In genomic region chr10:95537543-95537930, GRCh38 we compare ENCODE assay signal across 22 cellular contexts. TPM values are rescaled to one million over a fixed set of nuclear protein-coding genes. Genes with fewer than 3 reads are reported as not detected.
DNase-seq lines count a peak whose midpoint lies in the region; ATAC-seq and TF ChIP-seq lines count a peak whose summit lies in the region.
"Had no signal": no experiment of that assay in that cellular context is flagged by ENCODE, and none has a peak within 500 bp of the region (broad histone marks: within the 10 kb centered on the region; RNA-seq: fewer than 3 reads in every experiment).

No MANE protein-coding gene starts in this region.

- peak; percentile 74 for DNase-seq in M059J (ENCODE audit: low read depth)
- no peak for DNase-seq in caudate nucleus (lab: John Stamatoyannopoulos, UW)
- DNase-seq in lower lobe of right lung, result no peak
- no peak for DNase-seq in thoracic aorta (ENCODE audit: low spot score)
- DNase-seq in progenitor cell of endocrine pancreas (ENCODE audit: low spot score, unreplicated experiment), result no peak
- DNase-seq in NCI-H2081 (lab: John Stamatoyannopoulos, UW), result no peak
- no peak for DNase-seq in MM.1S
- DNase-seq: activated naive CD8-positive, alpha-beta T cell treated with anti-CD3 and anti-CD28 coated beads, Interleukin-2, amount 50 U/mL, for 24 hours; CD8-positive, alpha-beta T cell; DMS79; effector CD4-positive, alpha-beta T cell; hippocampal formation; islet precursor cell; KBM-7; NCI-H1092 treated with DMSO at 0.1 percent for 48 hours; NCI-H2081 treated with DMSO at 0.1 percent for 48 hours; NCI-H446 treated with DMSO at 0.1 percent for 48 hours; NK-92 treated with Interleukin-12 subunit alpha and Interleukin-12 subunit beta, amount 100 ng/mL, for 24 hours; RPMI8226; stimulated activated CD4-positive, alpha-beta T cell treated with anti-CD3 and anti-CD28 coated beads, Interleukin-15, amount 100 ng/mL, for 24 hours had no signal

- no peaks in the 10 kb centered on the region for H3K9me3 Mint-ChIP-seq in progenitor cell of endocrine pancreas (ENCODE audit: low read depth)
- H3K9me3 Mint-ChIP-seq: activated naive CD8-positive, alpha-beta T cell treated with anti-CD3 and anti-CD28 coated beads, Interleukin-2, amount 50 U/mL, for 24 hours; activated T-helper 2 cell treated with anti-CD3 and anti-CD28 coated beads, Interferon-gamma antibody, Interleukin-2, Interleukin-4, amounts not matched to agents 10 μg/mL and 5 μg/mL and 100 μg/mL, durations not matched to agents 14 hours and 24 hours and 36 hours; CD8-positive, alpha-beta T cell had no signal

- TF ChIP-seq CTCF in lower lobe of right lung (IDR thresholded peaks at IDR 0.05) (no peak), thoracic aorta (IDR thresholded peaks at IDR 0.05) (no peak), progenitor cell of endocrine pancreas (IDR thresholded peaks at IDR 0.05; ENCODE audit: unreplicated experiment) (no peak), MM.1S (IDR thresholded peaks at IDR 0.05; ENCODE audit: low read length) (no peak)

- no peaks in the 10 kb centered on the region for H3K79me2 ChIP-seq in MM.1S (ENCODE audit: low read length)

- intact Hi-C loops in lower lobe of right lung (cut with DNase I), result no loop called here

- H3F3A ChIP-seq in MM.1S (ENCODE audit: insufficient read depth, low read length), result no peaks in the 10 kb centered on the region

- no peaks in the 10 kb centered on the region for H3K36me3 Mint-ChIP-seq in progenitor cell of endocrine pancreas (ENCODE audit: insufficient read depth)
- H3K36me3 Mint-ChIP-seq: CD8-positive, alpha-beta T cell had no signal

- H4K20me1 ChIP-seq in MM.1S (ENCODE audit: insufficient read depth, low read length), result no peaks in the 10 kb centered on the region

- no peaks in the 10 kb centered on the region for H3K36me3 ChIP-seq in lower lobe of right lung
- peaks cover 5% of the 10 kb centered on the region for H3K36me3 ChIP-seq in thoracic aorta
- H3K36me3 ChIP-seq in MM.1S (replicated peaks; ENCODE audit: insufficient read depth, low read length), result no peaks in the 10 kb centered on the region

- ATAC-seq in lower lobe of right lung, result peak; percentile 74 to 76
- ATAC-seq in thoracic aorta (ENCODE audit: insufficient number of reproducible peaks, low FRiP score, low read depth), result no peak
- no peak for ATAC-seq in GM18519 (IDR thresholded peaks at IDR 0.05; ENCODE audit: low FRiP score, unreplicated experiment)
- ATAC-seq: activated naive CD8-positive, alpha-beta T cell treated with anti-CD3 and anti-CD28 coated beads, Interleukin-2, amount 50 U/mL, for 24 hours; CD8-positive, alpha-beta T cell had no signal

- no peak overlapping the region for H3K4me2 ChIP-seq in MM.1S (ENCODE audit: low read depth, low read length)

- no peak overlapping the region for H3K4me3 Mint-ChIP-seq in progenitor cell of endocrine pancreas (ENCODE audit: low read depth)
- H3K4me3 Mint-ChIP-seq: activated naive CD8-positive, alpha-beta T cell treated with anti-CD3 and anti-CD28 coated beads, Interleukin-2, amount 50 U/mL, for 24 hours; CD8-positive, alpha-beta T cell had no signal

- H3K9me3 ChIP-seq in lower lobe of right lung, result no peaks in the 10 kb centered on the region
- H3K9me3 ChIP-seq in thoracic aorta, result no peaks in the 10 kb centered on the region
- H3K9me3 ChIP-seq in MM.1S (replicated peaks; ENCODE audit: insufficient read depth, low read length), result no peaks in the 10 kb centered on the region

- H3K4me3 ChIP-seq in lower lobe of right lung (no peak overlapping the region), thoracic aorta (peak overlapping the region; percentile 41), MM.1S (ENCODE audit: low read length) (no peak overlapping the region)

- H3K9me2 ChIP-seq in MM.1S (replicated peaks; ENCODE audit: insufficient read depth, low read length), result no peaks in the 10 kb centered on the region

- no peak overlapping the region for H3K9ac ChIP-seq in MM.1S (ENCODE audit: low read length)

- H3K27ac Mint-ChIP-seq in progenitor cell of endocrine pancreas, result no peak overlapping the region
- H3K27ac Mint-ChIP-seq: activated naive CD8-positive, alpha-beta T cell treated with anti-CD3 and anti-CD28 coated beads, Interleukin-2, amount 50 U/mL, for 24 hours; activated T-helper 2 cell treated with anti-CD3 and anti-CD28 coated beads, Interferon-gamma antibody, Interleukin-2, Interleukin-4, amounts not matched to agents 10 μg/mL and 5 μg/mL and 100 μg/mL, durations not matched to agents 14 hours and 24 hours and 36 hours; CD8-positive, alpha-beta T cell had no signal

- H2AFZ ChIP-seq in MM.1S (ENCODE audit: low read length), result no peak overlapping the region

- H3K27me3 ChIP-seq in lower lobe of right lung (ENCODE audit: low read depth) (no peaks in the 10 kb centered on the region), thoracic aorta (replicated peaks; ENCODE audit: insufficient read depth) (no peaks in the 10 kb centered on the region), MM.1S (replicated peaks; ENCODE audit: insufficient read depth, low read length) (no peaks in the 10 kb centered on the region)

- no peaks in the 10 kb centered on the region for H3K27me3 Mint-ChIP-seq in progenitor cell of endocrine pancreas
- H3K27me3 Mint-ChIP-seq: activated naive CD8-positive, alpha-beta T cell treated with anti-CD3 and anti-CD28 coated beads, Interleukin-2, amount 50 U/mL, for 24 hours had no signal

- peaks cover 54% of the 10 kb centered on the region for H3K4me1 Mint-ChIP-seq in progenitor cell of endocrine pancreas (ENCODE audit: low read depth)
- H3K4me1 Mint-ChIP-seq: activated naive CD8-positive, alpha-beta T cell treated with anti-CD3 and anti-CD28 coated beads, Interleukin-2, amount 50 U/mL, for 24 hours had no signal

- peaks cover 33% of the 10 kb centered on the region for H3K4me1 ChIP-seq in lower lobe of right lung
- H3K4me1 ChIP-seq in thoracic aorta (ENCODE audit: control insufficient read depth in 1 of 2, low read depth in 2 of 2), result peaks cover 78 to 100% of the 10 kb centered on the region in 2 donors
- H3K4me1 ChIP-seq in MM.1S (ENCODE audit: low read length), result no peaks in the 10 kb centered on the region

- H3K27ac ChIP-seq in caudate nucleus (ENCODE audit: low read depth, low read length) (peak overlapping the region; percentile 37), lower lobe of right lung (peak overlapping the region; percentile 51), thoracic aorta (peak overlapping the region; percentile 89 to 94), MM.1S (ENCODE audit: low read length) (no peak overlapping the region)

RNA-seq across cellular contexts. Expression of gene SORBS1, which starts 23.6 kb away (rescaled TPM):
- 0.57 and 2.4 TPM in 2 replicates for total RNA-seq in M059J (2014; rRNA removed; shearing (Covaris generic))
- 58.2 TPM for total RNA-seq in lower lobe of right lung
- 1,000 to 10,000 TPM; 1,110 to 1,659 TPM for total RNA-seq in thoracic aorta
- 25.2 and 30.7 TPM in 2 replicates for total RNA-seq in progenitor cell of endocrine pancreas

Comparison
In these comparisons a context has a peak if more than half of its experiments do, and no peak if none do; other contexts are left out.
1. ATAC-seq: peak in lower lobe of right lung (2 of 2); none in thoracic aorta (single experiment) and GM18519 (single experiment).
2. RNA of gene SORBS1, which starts 23.6 kb away (total RNA-seq): 1,110 to 1,659 TPM in thoracic aorta; 58.2 TPM in lower lobe of right lung (single experiment), 25.2 to 30.7 TPM in progenitor cell of endocrine pancreas and 0.57 to 2.4 TPM in M059J; every median in the first group is over 10 times any median in the second.